ENCODE assay signal across 30 cellular contexts in genomic region chr3:97857401-97857800, GRCh38.
"Had no signal": no experiment of that assay in that cellular context is flagged by ENCODE, and none has a peak within 500 bp of the region (broad histone marks: within the 10 kb centered on the region; RNA-seq: fewer than 3 reads in every experiment).

No MANE protein-coding gene starts in this region.

- H3K4me3 ChIP-seq: ascending aorta, breast epithelium had no signal

- DNase-seq: activated CD4-positive, alpha-beta memory T cell treated with anti-CD3 and anti-CD28 coated beads, Interleukin-2, amount 10 ng/mL, durations not matched to agents 7 days and 5 days; activated CD4-positive, alpha-beta T cell treated with anti-CD3 and anti-CD28 coated beads for 1 hour; activated CD4-positive, alpha-beta T cell treated with anti-CD3 and anti-CD28 coated beads for 36 hours; activated CD4-positive, alpha-beta T cell treated with anti-CD3 and anti-CD28 coated beads for 48 hours; activated CD4-positive, alpha-beta T cell treated with anti-CD3 and anti-CD28 coated beads, Interleukin-2, amount 10 ng/mL, durations not matched to agents 7 days and 5 days; activated CD4-positive, alpha-beta T cell treated with anti-CD3 and anti-CD28 coated beads, Interleukin-2, amount 50 U/mL, for 48 hours; activated CD4-positive, CD25-positive, alpha-beta regulatory T cell; activated CD8-positive, alpha-beta memory T cell treated with anti-CD3 and anti-CD28 coated beads for 24 hours; activated CD8-positive, alpha-beta memory T cell treated with anti-CD3 and anti-CD28 coated beads, Interleukin-2, amount 10 ng/mL, durations not matched to agents 7 days and 5 days; activated CD8-positive, alpha-beta memory T cell treated with anti-CD3 and anti-CD28 coated beads, Interleukin-2, amount 50 U/mL, for 48 hours; activated CD8-positive, alpha-beta T cell treated with anti-CD3 and anti-CD28 coated beads, Interleukin-2, amount 10 ng/mL, durations not matched to agents 7 days and 5 days; activated effector memory CD4-positive, alpha-beta T cell treated with Interleukin-2 at 50 U/mL for 16 hours; activated gamma-delta T cell; activated naive CD4-positive, alpha-beta T cell treated with anti-CD3 and anti-CD28 coated beads, Interleukin-2, amount 10 ng/mL, durations not matched to agents 7 days and 5 days; activated naive CD4-positive, alpha-beta T cell treated with Interleukin-2 at 50 U/mL for 16 hours; activated naive CD8-positive, alpha-beta T cell treated with anti-CD3 and anti-CD28 coated beads, Interleukin-2, amount 10 ng/mL, durations not matched to agents 7 days and 5 days; activated naive CD8-positive, alpha-beta T cell treated with anti-CD3 and anti-CD28 coated beads, Interleukin-2, amount 50 U/mL, for 24 hours; activated T-cell treated with anti-CD3 and anti-CD28 coated beads, Interleukin-2, amount 50 U/mL, for 24 hours; activated T-cell treated with anti-CD3 and anti-CD28 coated beads, Interleukin-2, amount 50 U/mL, for 48 hours; amygdala; anterior cingulate cortex; brain microvascular endothelial cell; central memory CD4-positive, alpha-beta T cell; T-helper 1 cell; T-helper 2 cell; T-helper 9 cell had no signal

- H3K27ac ChIP-seq: ascending aorta, brain microvascular endothelial cell, breast epithelium, VCaP had no signal

- H3K36me3 ChIP-seq: ascending aorta, brain microvascular endothelial cell, breast epithelium had no signal

- H3K4me1 ChIP-seq: ascending aorta, breast epithelium had no signal

- H3K27me3 ChIP-seq: ascending aorta, brain microvascular endothelial cell, breast epithelium had no signal

- FAIRE-seq: TTC549 had no signal
